ENCODE assay signal across 20 cellular contexts in the genomic region with DNA sequence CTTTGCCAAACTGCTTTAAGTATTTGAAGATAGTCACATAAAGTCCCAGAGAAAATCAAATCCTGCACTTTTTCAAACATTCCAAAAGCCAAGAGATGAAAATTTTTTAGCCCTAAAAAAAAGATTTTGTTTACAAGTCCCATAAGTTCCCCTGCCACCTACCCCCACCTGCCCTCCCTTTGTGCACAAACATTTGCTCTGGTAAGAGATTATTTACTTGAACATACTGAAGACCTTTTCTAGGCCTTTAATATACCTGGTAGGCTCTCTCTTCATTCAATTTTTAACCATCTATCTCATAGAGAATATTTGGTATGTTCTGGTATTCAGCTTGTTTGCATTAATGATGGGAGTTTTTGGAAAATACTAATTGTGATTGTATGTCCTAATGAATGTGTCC. TPM values are rescaled to one million over a fixed set of nuclear protein-coding genes. Genes with fewer than 3 reads are reported as not detected.
DNase-seq lines count a peak whose midpoint lies in the region; ATAC-seq, FAIRE-seq and TF ChIP-seq lines count a peak whose summit lies in the region.
"Had no signal": no experiment of that assay in that cellular context is flagged by ENCODE, and none has a peak within 500 bp of the region (broad histone marks: within the 10 kb centered on the region; RNA-seq: fewer than 3 reads in every experiment).

No MANE protein-coding gene starts in this region.

- no peak overlapping the region for H3K4me3 ChIP-seq in A549
- no peak overlapping the region for H3K4me3 ChIP-seq in Karpas-422 (ENCODE audit: low read length)
- no peak overlapping the region for H3K4me3 ChIP-seq in dorsolateral prefrontal cortex
- no peak overlapping the region for H3K4me3 ChIP-seq in upper lobe of left lung
- H3K4me3 ChIP-seq: GM12878 had no signal

- H3K36me3 Mint-ChIP-seq in progenitor cell of endocrine pancreas (ENCODE audit: insufficient read depth), result peaks cover 9% of the 10 kb centered on the region

- peak overlapping the region; percentile 42 to 53; a peak in 4 of 6 replicates for H3K27ac ChIP-seq in A549
- peak overlapping the region; percentile 44 for H3K27ac ChIP-seq in Karpas-422 (ENCODE audit: low read length)
- peak overlapping the region in 43 of 59 donors; percentile 3 to 75 (median 31) for H3K27ac ChIP-seq in dorsolateral prefrontal cortex
- H3K27ac ChIP-seq in upper lobe of left lung, result no peak overlapping the region
- H3K27ac ChIP-seq: C4-2B had no signal

- POLR2A ChIA-PET in A549 (lab: Yijun Ruan, JAX), result no interaction called here

- H3K4me1 Mint-ChIP-seq in progenitor cell of endocrine pancreas (ENCODE audit: low read depth), result peaks cover 41% of the 10 kb centered on the region

- H3K79me2 ChIP-seq in Karpas-422 (ENCODE audit: low read length), result peaks cover 99% of the 10 kb centered on the region

- H3K27me3 Mint-ChIP-seq in progenitor cell of endocrine pancreas, result no peaks in the 10 kb centered on the region
- H3K27me3 Mint-ChIP-seq: CD4-positive, alpha-beta memory T cell had no signal

- H3K4me2 ChIP-seq in A549 (peak overlapping the region; percentile 65), Karpas-422 (ENCODE audit: low read depth, low read length, poor library complexity, severe bottlenecking) (no peak overlapping the region)

- H3K4me1 ChIP-seq in A549 (peaks cover 65% of the 10 kb centered on the region), Karpas-422 (ENCODE audit: low read length) (peaks cover 76% of the 10 kb centered on the region), upper lobe of left lung (peaks cover 6 to 37% (median 13%) of the 10 kb centered on the region in 4 donors)

- H3K36me3 ChIP-seq in Karpas-422 (ENCODE audit: insufficient read depth, low read length), result peaks cover 67% of the 10 kb centered on the region
- peaks cover 0 to 3% (median 0%) of the 10 kb centered on the region in 4 donors for H3K36me3 ChIP-seq in upper lobe of left lung
- H3K36me3 ChIP-seq: BE2C had no signal

- peaks cover 5% of the 10 kb centered on the region for H3K9me3 Mint-ChIP-seq in progenitor cell of endocrine pancreas (ENCODE audit: low read depth)
- H3K9me3 Mint-ChIP-seq: CD4-positive, alpha-beta memory T cell; HFFc6 had no signal

- peak overlapping the region; percentile 65 for H3K27ac Mint-ChIP-seq in progenitor cell of endocrine pancreas
- H3K27ac Mint-ChIP-seq: HFFc6 had no signal

- CTCF ChIA-PET in A549 (lab: Yijun Ruan, JAX), result no interaction called here

- H3K9ac ChIP-seq in Karpas-422 (ENCODE audit: low read length), result no peak overlapping the region

- TF ChIP-seq EP300 in A549 (IDR thresholded peaks at IDR 0.05) (no peak), upper lobe of left lung (IDR thresholded peaks at IDR 0.05) (no peak)

- H2AFZ ChIP-seq in Karpas-422 (ENCODE audit: low read length), result no peak overlapping the region

- intact Hi-C loops in dorsolateral prefrontal cortex (cut with DNase I), result no loop called here

- H3K9me3 ChIP-seq in A549, result peaks cover 9% of the 10 kb centered on the region; the same call in 2 of the 3 replicates
- no peaks in the 10 kb centered on the region for H3K9me3 ChIP-seq in Karpas-422 (ENCODE audit: low read length)
- H3K9me3 ChIP-seq in upper lobe of left lung, result no peaks in the 10 kb centered on the region
- H3K9me3 ChIP-seq: BE2C had no signal

- no peaks in the 10 kb centered on the region for H3K27me3 ChIP-seq in Karpas-422 (ENCODE audit: low read length)
- H3K27me3 ChIP-seq in dorsolateral prefrontal cortex, result no peaks in the 10 kb centered on the region
- no peaks in the 10 kb centered on the region for H3K27me3 ChIP-seq in upper lobe of left lung
- H3K27me3 ChIP-seq: BE2C had no signal

- no peak overlapping the region for H3K4me3 Mint-ChIP-seq in progenitor cell of endocrine pancreas (ENCODE audit: low read depth)
- H3K4me3 Mint-ChIP-seq: CD4-positive, alpha-beta memory T cell; HFFc6 had no signal

- no peak for FAIRE-seq in A549 (lab: Jason Lieb, UNC)
- FAIRE-seq: GM12878 had no signal

- peaks cover 48% of the 10 kb centered on the region for H4K20me1 ChIP-seq in Karpas-422 (ENCODE audit: insufficient read depth, low read depth, low read length)

- TF ChIP-seq RAD21 in A549 (conservative IDR thresholded peaks at IDR 0.05 in 1 of 2, IDR thresholded peaks at IDR 0.05 in 1 of 2), result no peak

- ATAC-seq in A549, result peak in 1 of 2 experiments; percentile 50; a peak in 3 of 6 replicates
- ATAC-seq in upper lobe of left lung (ENCODE audit: low FRiP score in 2 of 2), result no peak
- no peak for ATAC-seq in HG02678 (IDR thresholded peaks at IDR 0.05; ENCODE audit: unreplicated experiment)
- ATAC-seq: GM12878, HCT116 had no signal

- TF ChIP-seq CTCF in A549 (IDR thresholded peaks at IDR 0.05), result no peak
- no peak for TF ChIP-seq CTCF in dorsolateral prefrontal cortex (IDR thresholded peaks at IDR 0.05 in 54 of 56, conservative IDR thresholded peaks at IDR 0.05 in 2 of 56; ENCODE audit: low read depth in 1 of 56, partially characterized antibody in 56 of 56)
- TF ChIP-seq CTCF in progenitor cell of endocrine pancreas (IDR thresholded peaks at IDR 0.05; ENCODE audit: unreplicated experiment), result no peak
- TF ChIP-seq CTCF in upper lobe of left lung (IDR thresholded peaks at IDR 0.05), result no peak

- DNase-seq in A549 (ENCODE audit: low read depth in 1 of 2, low spot score in 1 of 2) (no peak), Karpas-422 (no peak), dorsolateral prefrontal cortex (no peak), progenitor cell of endocrine pancreas (ENCODE audit: low spot score, unreplicated experiment) (no peak), upper lobe of left lung (no peak), NCI-H524 (lab: John Stamatoyannopoulos, UW) (no peak)
- DNase-seq: ACHN; BE2C; Calu3; CD4-positive, alpha-beta memory T cell; DMS53; DND-41; EL; GOT3; H7; HFFc6 had no signal

- no peak for TF ChIP-seq POLR2A in A549 (IDR thresholded peaks at IDR 0.05; ENCODE audit: low read length)
- TF ChIP-seq POLR2A in upper lobe of left lung (IDR thresholded peaks at IDR 0.05), result no peak

- no peaks in the 10 kb centered on the region for H3K9me2 ChIP-seq in Karpas-422 (replicated peaks; ENCODE audit: insufficient read depth, low read length)

TF ChIP-seq in A549, 52 proteins besides CTCF, POLR2A, EP300 and RAD21 (continues in another document):
- TF ChIP-seq GATA3 (IDR thresholded peaks at IDR 0.05; ENCODE audit: borderline replicate concordance) (no peak), HOXB5 (CRISPR knock-in tag; IDR thresholded peaks at IDR 0.05) (no peak), JUN (IDR thresholded peaks at IDR 0.05) (no peak)
- TF ChIP-seq, protein P1, sequence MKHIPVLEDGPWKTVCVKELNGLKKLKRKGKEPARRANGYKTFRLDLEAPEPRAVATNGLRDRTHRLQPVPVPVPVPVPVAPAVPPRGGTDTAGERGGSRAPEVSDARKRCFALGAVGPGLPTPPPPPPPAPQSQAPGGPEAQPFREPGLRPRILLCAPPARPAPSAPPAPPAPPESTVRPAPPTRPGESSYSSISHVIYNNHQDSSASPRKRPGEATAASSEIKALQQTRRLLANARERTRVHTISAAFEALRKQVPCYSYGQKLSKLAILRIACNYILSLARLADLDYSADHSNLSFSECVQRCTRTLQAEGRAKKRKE (CRISPR knock-in tag; IDR thresholded peaks at IDR 0.05; ENCODE audit: low read depth), result no peak
- TF ChIP-seq, protein P2, sequence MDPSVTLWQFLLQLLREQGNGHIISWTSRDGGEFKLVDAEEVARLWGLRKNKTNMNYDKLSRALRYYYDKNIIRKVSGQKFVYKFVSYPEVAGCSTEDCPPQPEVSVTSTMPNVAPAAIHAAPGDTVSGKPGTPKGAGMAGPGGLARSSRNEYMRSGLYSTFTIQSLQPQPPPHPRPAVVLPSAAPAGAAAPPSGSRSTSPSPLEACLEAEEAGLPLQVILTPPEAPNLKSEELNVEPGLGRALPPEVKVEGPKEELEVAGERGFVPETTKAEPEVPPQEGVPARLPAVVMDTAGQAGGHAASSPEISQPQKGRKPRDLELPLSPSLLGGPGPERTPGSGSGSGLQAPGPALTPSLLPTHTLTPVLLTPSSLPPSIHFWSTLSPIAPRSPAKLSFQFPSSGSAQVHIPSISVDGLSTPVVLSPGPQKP (IDR thresholded peaks at IDR 0.05; ENCODE audit: low read depth, low read length), result no peak
- TF ChIP-seq, protein P3, sequence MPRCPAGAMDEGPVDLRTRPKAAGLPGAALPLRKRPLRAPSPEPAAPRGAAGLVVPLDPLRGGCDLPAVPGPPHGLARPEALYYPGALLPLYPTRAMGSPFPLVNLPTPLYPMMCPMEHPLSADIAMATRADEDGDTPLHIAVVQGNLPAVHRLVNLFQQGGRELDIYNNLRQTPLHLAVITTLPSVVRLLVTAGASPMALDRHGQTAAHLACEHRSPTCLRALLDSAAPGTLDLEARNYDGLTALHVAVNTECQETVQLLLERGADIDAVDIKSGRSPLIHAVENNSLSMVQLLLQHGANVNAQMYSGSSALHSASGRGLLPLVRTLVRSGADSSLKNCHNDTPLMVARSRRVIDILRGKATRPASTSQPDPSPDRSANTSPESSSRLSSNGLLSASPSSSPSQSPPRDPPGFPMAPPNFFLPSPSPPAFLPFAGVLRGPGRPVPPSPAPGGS (IDR thresholded peaks at IDR 0.05), result no peak

RNA-seq across cellular contexts. Expression of a gene that starts 50.3 kb away (rescaled TPM):
- polyA plus RNA-seq in A549 (2011; rRNA removed) (25.7 and 32.8 TPM in 2 replicates), A549 (2017; fragmentation: RNase III; extraction: RNeasy Plus Mini Kit Qiagen cat#74134 plus additional on column Dnase treatment) (21.1 to 33.4 TPM (median 30.0 TPM) in 3 replicates)
- 7.3 and 9.4 TPM in 2 replicates for polyA plus RNA-seq in A549 (2012; cell fraction: cytosol; rRNA removed)
- polyA plus RNA-seq in A549 (2012; cell fraction: nucleus; rRNA removed), result 3.7 and 4.9 TPM in 2 replicates
- 15.9 and 19.0 TPM in 2 replicates for polyA minus RNA-seq in A549 (2011; rRNA and poly(A)+ RNA removed)
- 55.4 and 86.6 TPM in 2 replicates for total RNA-seq in Karpas-422 (2014; rRNA removed; shearing (Covaris generic); ENCODE audit: low replicate concordance)
- total RNA-seq in dorsolateral prefrontal cortex (10 to 100 TPM; 47.2 to 92.6 (median 64.9) TPM), progenitor cell of endocrine pancreas (22.1 and 23.4 TPM in 2 replicates), upper lobe of left lung (100 to 1,000 TPM in 1 of 6 donors, 10 to 100 TPM in 5; 30.4 to 130 (median 71.0) TPM)

Comparison
In these comparisons a context has a peak if more than half of its experiments do, and no peak if none do; other contexts are left out.
1. H3K27ac ChIP-seq: peak in A549 (2 of 2), Karpas-422 (single experiment) and dorsolateral prefrontal cortex (43 of 59); none in upper lobe of left lung (0 of 4).